In genomic region chr1:229203030-229203751, GRCh38 we compare ENCODE assay signal across 1 cellular context.
TF ChIP-seq lines count a peak whose summit lies in the region.

No MANE protein-coding gene starts in this region.

TF ChIP-seq in HepG2, 621 proteins besides CTCF, POLR2A, EP300 and RAD21 (continued from another document and continues in another):
- no peak for TF ChIP-seq HIC2 (CRISPR knock-in tag; IDR thresholded peaks at IDR 0.05; ENCODE audit: low read depth)
- no peak for TF ChIP-seq ZNF121 (CRISPR knock-in tag; IDR thresholded peaks at IDR 0.05)
- TF ChIP-seq ZNF776 (CRISPR knock-in tag; IDR thresholded peaks at IDR 0.05): no peak
- TF ChIP-seq ARID5B (CRISPR knock-in tag; IDR thresholded peaks at IDR 0.05): peak; percentile 43; the same call in 1 of the 2 replicates
- TF ChIP-seq TEAD3 (CRISPR knock-in tag; optimal IDR thresholded peaks at IDR 0.05; ENCODE audit: borderline replicate concordance): peak; percentile 65
- TF ChIP-seq RBAK (CRISPR knock-in tag; IDR thresholded peaks at IDR 0.05): no peak
- TF ChIP-seq NKX3-1 (CRISPR knock-in tag; IDR thresholded peaks at IDR 0.05): no peak
- no peak; the same call in 1 of the 2 replicates for TF ChIP-seq JUN (CRISPR knock-in tag; IDR thresholded peaks at IDR 0.05)
- no peak for TF ChIP-seq ZNF703 (CRISPR knock-in tag; IDR thresholded peaks at IDR 0.05; ENCODE audit: borderline replicate concordance)
- TF ChIP-seq HOXA5 (CRISPR knock-in tag; IDR thresholded peaks at IDR 0.05): 0 out of 2 replicates have a peak, but pooled peaks have one; percentile 39
- TF ChIP-seq ZNF614 (CRISPR knock-in tag; IDR thresholded peaks at IDR 0.05; ENCODE audit: borderline replicate concordance): no peak
- TF ChIP-seq PAF1 (CRISPR knock-in tag; IDR thresholded peaks at IDR 0.05): no peak
- peak; percentile 64 for TF ChIP-seq ZNF770 (CRISPR knock-in tag; IDR thresholded peaks at IDR 0.05)
- no peak for TF ChIP-seq LRRFIP1 (CRISPR knock-in tag; conservative IDR thresholded peaks at IDR 0.05)
- TF ChIP-seq RXRB (CRISPR knock-in tag; IDR thresholded peaks at IDR 0.05; ENCODE audit: borderline replicate concordance): peak; percentile 65; the same call in 1 of the 2 replicates
- TF ChIP-seq ZNF235 (CRISPR knock-in tag; IDR thresholded peaks at IDR 0.05; ENCODE audit: borderline replicate concordance): no peak
- no peak for TF ChIP-seq EED (CRISPR knock-in tag; IDR thresholded peaks at IDR 0.05)
- TF ChIP-seq TMF1 (CRISPR knock-in tag; IDR thresholded peaks at IDR 0.05; ENCODE audit: low read depth): no peak
- TF ChIP-seq YEATS2 (CRISPR knock-in tag; IDR thresholded peaks at IDR 0.05; ENCODE audit: borderline replicate concordance): no peak
- no peak for TF ChIP-seq ZNF580 (CRISPR knock-in tag; IDR thresholded peaks at IDR 0.05; ENCODE audit: borderline replicate concordance, low read depth)
- no peak for TF ChIP-seq MTA3 (CRISPR knock-in tag; IDR thresholded peaks at IDR 0.05)
- TF ChIP-seq GFI1 (CRISPR knock-in tag; IDR thresholded peaks at IDR 0.05; ENCODE audit: borderline replicate concordance): peak; percentile 65; the same call in 1 of the 2 replicates
- no peak for TF ChIP-seq ATF4 (CRISPR knock-in tag; IDR thresholded peaks at IDR 0.05)
- no peak for TF ChIP-seq ZNF546 (CRISPR knock-in tag; conservative IDR thresholded peaks at IDR 0.05)
- TF ChIP-seq MAF1 (CRISPR knock-in tag; IDR thresholded peaks at IDR 0.05; ENCODE audit: borderline replicate concordance): no peak
- peak; percentile 36; the same call in 1 of the 2 replicates for TF ChIP-seq ZNF704 (CRISPR knock-in tag; IDR thresholded peaks at IDR 0.05; ENCODE audit: borderline replicate concordance)
- TF ChIP-seq ZNF576 (CRISPR knock-in tag; IDR thresholded peaks at IDR 0.05): no peak
- TF ChIP-seq ZBTB40 (IDR thresholded peaks at IDR 0.05): no peak
- 0 out of 2 replicates have a peak, but pooled peaks have one; percentile 36 for TF ChIP-seq ZBTB40 (CRISPR knock-in tag; IDR thresholded peaks at IDR 0.05)
- no peak for TF ChIP-seq MBD4 (IDR thresholded peaks at IDR 0.05; ENCODE audit: borderline replicate concordance, low read length)
- no peak for TF ChIP-seq ZNF772 (CRISPR knock-in tag; IDR thresholded peaks at IDR 0.05)
- TF ChIP-seq ZBTB43 (CRISPR knock-in tag; conservative IDR thresholded peaks at IDR 0.05): peak; percentile 54; the same call in 1 of the 2 replicates
- no peak for TF ChIP-seq IRX3 (CRISPR knock-in tag; IDR thresholded peaks at IDR 0.05; ENCODE audit: borderline replicate concordance, low read depth)
